ENCODE assay signal across 9 cellular contexts in the genomic region with DNA sequence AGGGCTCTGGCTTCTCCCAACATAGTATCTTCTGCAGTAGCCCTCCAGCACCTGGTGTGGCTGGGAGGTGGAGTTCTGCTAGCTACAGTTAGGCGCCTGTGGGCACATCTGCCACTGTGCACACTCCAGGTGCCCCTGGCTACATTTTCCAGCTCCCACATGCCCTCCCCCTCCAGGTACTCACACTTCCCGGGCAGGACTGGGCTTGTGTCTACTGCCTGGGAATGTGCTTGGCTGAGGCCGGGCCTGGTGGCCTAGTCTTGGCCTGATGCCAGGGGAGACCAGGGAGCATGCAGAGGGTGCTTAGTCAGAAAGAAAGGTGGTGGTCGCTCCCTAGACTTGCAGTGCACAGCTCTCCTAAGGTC. TPM values are rescaled to one million over a fixed set of nuclear protein-coding genes. Genes with fewer than 3 reads are reported as not detected.
DNase-seq lines count a peak whose midpoint lies in the region; ATAC-seq, FAIRE-seq and TF ChIP-seq lines count a peak whose summit lies in the region.
"Had no signal": no experiment of that assay in that cellular context is flagged by ENCODE, and none has a peak within 500 bp of the region (broad histone marks: within the 10 kb centered on the region; RNA-seq: fewer than 3 reads in every experiment).

No MANE protein-coding gene starts in this region.

- TF ChIP-seq POLR2A in H1 (IDR thresholded peaks at IDR 0.05; ENCODE audit: control extremely low read depth in 1 of 2, low read depth in 2 of 2, low read length in 2 of 2) = no peak

- 31 to 41% methylated on average over 4 of the region's 4 CpGs for WGBS in GM23248 (ENCODE audit: low coverage in 1 of 2, low lambda C conversion rate in 2 of 2, missing lambda C conversion rate in 2 of 2), 2 experiments
- 96% methylated on average over 4 of the region's 4 CpGs; no CpG with 5 or more reads in 1 of the 2 experiments for WGBS in H1 (ENCODE audit: extremely low coverage in 1 of 2, insufficient coverage in 1 of 2, insufficient read length in 1 of 2, insufficient replicate concordance in 2 of 2, low coverage in 1 of 2, low lambda C conversion rate in 2 of 2, missing lambda C conversion rate in 1 of 2), 2 experiments

- no peak overlapping the region for H3K56ac ChIP-seq in H1 (replicated peaks; ENCODE audit: insufficient read length, low read depth, low read length)

- peaks cover 17% of the 10 kb centered on the region for H3K79me1 ChIP-seq in H1 (ENCODE audit: low read depth, low read length)

- no peak for TF ChIP-seq EP300 in H1 (IDR thresholded peaks at IDR 0.05; ENCODE audit: borderline replicate concordance in 1 of 2, low read depth in 2 of 2, low read length in 2 of 2)

- no peak overlapping the region for H2BK20ac ChIP-seq in H1 (ENCODE audit: low read length)

- POLR2A ChIA-PET in H1 (lab: Charles Lee; ENCODE audit: partially characterized antibody) = interaction anchor here (0.6 to 28.7 kb wide), 5 partner anchors 11 to 415 kb away, joined by 3 to 574 read pairs (median 13); a partner anchor contains a TSS

- peaks cover 39% of the 10 kb centered on the region for H3F3A ChIP-seq in GM23248 (ENCODE audit: insufficient read depth)

- H4K5ac ChIP-seq in H1 (ENCODE audit: insufficient read length, low read depth, low read length) = no peak overlapping the region

- H2BK5ac ChIP-seq in H1 (ENCODE audit: low read depth, low read length) = 0 out of 2 replicates have a peak overlapping the region, but pooled peaks have one; percentile 3

- in situ Hi-C loops in GM23248 (cut with MboI) = no loop called here

- H3K4me3 ChIP-seq in GM23248 = peak overlapping the region; percentile 78
- no peak overlapping the region for H3K4me3 ChIP-seq in H1 (ENCODE audit: extremely low read depth in 1 of 4, insufficient read depth in 2 of 4, low read depth in 3 of 4, low read length in 4 of 4)
- H3K4me3 ChIP-seq in retinal pigment epithelial cell (ENCODE audit: low read length) = peak overlapping the region; percentile 80

- no peak overlapping the region for H2BK15ac ChIP-seq in H1 (ENCODE audit: low read length)

- H3K4me2 ChIP-seq in GM23248 (ENCODE audit: unreplicated experiment) (peak overlapping the region; percentile 97), H1 (ENCODE audit: insufficient read depth in 1 of 2, low read depth in 2 of 2, low read length in 2 of 2) (peak overlapping the region; percentile 14 to 97; a peak in 2 of 4 replicates)

- no peak for TF ChIP-seq RAD21 in H1 (IDR thresholded peaks at IDR 0.05 in 1 of 2, conservative IDR thresholded peaks at IDR 0.05 in 1 of 2; ENCODE audit: low read depth in 2 of 2, low read length in 2 of 2)

- H4K8ac ChIP-seq in H1 (ENCODE audit: extremely low read depth, insufficient read depth, low read length) = no peak overlapping the region

- H2AK5ac ChIP-seq in H1 (ENCODE audit: low read depth, low read length) = 0 out of 2 replicates have a peak overlapping the region, but pooled peaks have one; percentile 24

- no peaks in the 10 kb centered on the region for H3K9me3 ChIP-seq in GM23248 (ENCODE audit: low read depth)
- H3K9me3 ChIP-seq in H1 (ENCODE audit: insufficient read depth in 2 of 2, low read depth in 1 of 2, low read length in 1 of 2) = no peaks in the 10 kb centered on the region

- H3K36me3 ChIP-seq in GM23248 (ENCODE audit: low read depth) (peaks cover 26% of the 10 kb centered on the region; the same call in 1 of the 2 replicates), H1 (ENCODE audit: control insufficient read depth in 2 of 4, insufficient read depth in 4 of 4, low read length in 3 of 4) (peaks cover 10 to 27% (median 18%) of the 10 kb centered on the region in 4 experiments)

- H3K4ac ChIP-seq in H1 (replicated peaks; ENCODE audit: insufficient read length, low read depth, low read length) = no peak overlapping the region

- TF ChIP-seq CTCF in H1 (IDR thresholded peaks at IDR 0.05; ENCODE audit: control extremely low read depth in 1 of 3, insufficient read depth in 1 of 3, low read depth in 1 of 3, low read length in 3 of 3) (no peak), retinal pigment epithelial cell (conservative IDR thresholded peaks at IDR 0.05; ENCODE audit: low read depth, low read length) (no peak)

- FAIRE-seq in H1 (lab: Jason Lieb, UNC) = no peak

- no peak overlapping the region; the same call in 1 of the 2 replicates for H2BK12ac ChIP-seq in H1 (ENCODE audit: low read depth, low read length)

- H3K79me2 ChIP-seq in GM23248 (ENCODE audit: insufficient read depth) (peaks cover 79% of the 10 kb centered on the region), H1 (ENCODE audit: control insufficient read depth in 1 of 2, insufficient read depth in 2 of 2, low read length in 2 of 2) (peaks cover 7 to 27% of the 10 kb centered on the region in 2 experiments; a peak in 2 of 4 replicates)

- no peak overlapping the region for H3K23ac ChIP-seq in H1 (ENCODE audit: insufficient read length)

- H3K9ac ChIP-seq in GM23248 (peak overlapping the region; percentile 86), H1 (replicated peaks in 1 of 4; ENCODE audit: extremely low read depth in 1 of 4, low read depth in 3 of 4, low read length in 3 of 4) (no peak overlapping the region)

- no peak overlapping the region for H4K91ac ChIP-seq in H1 (replicated peaks; ENCODE audit: insufficient read length, low read length)

- H2AFZ ChIP-seq in GM23248 (no peak overlapping the region), H1 (ENCODE audit: low read length) (no peak overlapping the region)

- H3K18ac ChIP-seq in H1 (ENCODE audit: extremely low read depth, low read length) = no peak overlapping the region

- ATAC-seq in sciatic nerve (no peak), GM19397 (IDR thresholded peaks at IDR 0.05; ENCODE audit: unreplicated experiment) (no peak)

- H4K20me1 ChIP-seq in GM23248 (ENCODE audit: insufficient read depth) (no peaks in the 10 kb centered on the region), H1 (replicated peaks in 1 of 2; ENCODE audit: control insufficient read depth in 1 of 2, insufficient read depth in 2 of 2, low read length in 2 of 2) (peaks cover 0 to 5% of the 10 kb centered on the region in 2 experiments)

- no peaks in the 10 kb centered on the region for H3K9me2 ChIP-seq in GM23248 (ENCODE audit: insufficient read depth)

- intact Hi-C loops in sciatic nerve (cut with DNase I) = no loop called here

- peaks cover 58% of the 10 kb centered on the region for H3K4me1 ChIP-seq in GM23248 (ENCODE audit: insufficient read depth)
- peaks cover 2 to 26% (median 22%) of the 10 kb centered on the region in 4 experiments for H3K4me1 ChIP-seq in H1 (replicated peaks in 1 of 4; ENCODE audit: control insufficient read depth in 3 of 4, insufficient read depth in 4 of 4, low read length in 3 of 4)

- H3K23me2 ChIP-seq in H1 (ENCODE audit: low read depth, low read length) = peaks cover 7% of the 10 kb centered on the region

- H3K27me3 ChIP-seq in GM23248 (replicated peaks; ENCODE audit: insufficient read depth) (no peaks in the 10 kb centered on the region), H1 (replicated peaks in 1 of 4; ENCODE audit: control insufficient read depth in 3 of 4, extremely low read depth in 1 of 4, insufficient read depth in 3 of 4, low read length in 3 of 4) (no peaks in the 10 kb centered on the region)

- H2BK120ac ChIP-seq in H1 (replicated peaks; ENCODE audit: low read depth, low read length) = no peak overlapping the region

- DNase-seq in GM23248 = peak; percentile 61
- peak; percentile 73 for DNase-seq in NCI-H446 treated with DMSO at 0.1 percent for 48 hours (lab: John Stamatoyannopoulos, UW)
- no peak for DNase-seq in H1 (ENCODE audit: low read depth in 1 of 2, low spot score in 2 of 2)
- DNase-seq in retinal pigment epithelial cell (ENCODE audit: low read depth) = no peak
- DNase-seq in sciatic nerve (ENCODE audit: low spot score) = no peak
- no peak for DNase-seq in HCEC 1CT
- DNase-seq in foreskin melanocyte = no peak

- no peak overlapping the region for H3K14ac ChIP-seq in H1 (ENCODE audit: insufficient read length)

- H3K27ac ChIP-seq in GM23248 (peak overlapping the region; percentile 99), H1 (ENCODE audit: low read depth, low read length) (no peak overlapping the region)

- CTCF ChIA-PET in H1 (lab: Charles Lee; ENCODE audit: partially characterized antibody) = interaction anchor here (0.9 to 10.4 kb wide), 6 partner anchors 11 to 53 kb away, joined by 3 to 155 read pairs (median 8); a partner anchor contains a TSS

RNA-seq across cellular contexts. Expression of a gene that starts 15.9 kb away (rescaled TPM):
- 102 and 109 TPM in 2 replicates for total RNA-seq in GM23248 (2014; rRNA removed; shearing (Covaris generic))
- 91.7 and 91.8 TPM in 2 replicates for polyA plus RNA-seq in GM23248 (2016; fragmentation: Nextera tagmentation; extraction: Ambion mirVana)
- 74.8 and 74.9 TPM in 2 replicates for total RNA-seq in H1 (2021; fragmentation: NEBNext Ultra II Directional; extraction: Animal tissue kit (Norgen Biotek cat#: 25700))
- polyA plus RNA-seq in H1 (2011; rRNA removed) = 53.9 and 70.6 TPM in 2 replicates
- polyA plus RNA-seq in H1 (2011; cell fraction: cytosol; rRNA removed) = 66.4 TPM
- 211 TPM for polyA plus RNA-seq in H1 (2011; cell fraction: nucleus; rRNA removed)
- polyA plus RNA-seq in H1 (2012, experiment 1 of 2) = 47.2 to 67.0 TPM (median 64.5 TPM) in 4 replicates
- 57.7 TPM for polyA plus RNA-seq in H1 (2012, experiment 2 of 2)
- 44.2 TPM for polyA plus RNA-seq in H1 (2013, experiment 1 of 2)
- polyA plus RNA-seq in H1 (2013, experiment 2 of 2) = 40.0 TPM
- polyA minus RNA-seq in H1 (2011; rRNA and poly(A)+ RNA removed) = 57.0 and 74.3 TPM in 2 replicates
- 57.3 TPM for polyA minus RNA-seq in H1 (2011; cell fraction: cytosol; rRNA and poly(A)+ RNA removed)
- polyA minus RNA-seq in H1 (2011; cell fraction: nucleus; rRNA and poly(A)+ RNA removed) = 100 TPM
- total RNA-seq in sciatic nerve = 419 TPM

RNA-seq across cellular contexts. Expression of a gene that starts 51.1 kb away (rescaled TPM):
- total RNA-seq in GM23248 (2014; rRNA removed; shearing (Covaris generic)) = 187 and 191 TPM in 2 replicates
- polyA plus RNA-seq in GM23248 (2016; fragmentation: Nextera tagmentation; extraction: Ambion mirVana) (188 and 190 TPM in 2 replicates), H1 (2011; rRNA removed) (82.1 and 146 TPM in 2 replicates)
- total RNA-seq in H1 (2021; fragmentation: NEBNext Ultra II Directional; extraction: Animal tissue kit (Norgen Biotek cat#: 25700)) = 132 and 137 TPM in 2 replicates
- polyA plus RNA-seq in H1 (2011; cell fraction: cytosol; rRNA removed) = 116 TPM
- polyA plus RNA-seq in H1 (2011; cell fraction: nucleus; rRNA removed) = 39.9 TPM
- 85.3 to 107 TPM (median 98.7 TPM) in 4 replicates for polyA plus RNA-seq in H1 (2012, experiment 1 of 2)
- polyA plus RNA-seq in H1 (2012, experiment 2 of 2) = 13.3 TPM
- polyA plus RNA-seq in H1 (2013, experiment 1 of 2) = 103 TPM
- polyA plus RNA-seq in H1 (2013, experiment 2 of 2) = 99.4 TPM
- 135 and 136 TPM in 2 replicates for polyA minus RNA-seq in H1 (2011; rRNA and poly(A)+ RNA removed)
- 75.7 TPM for polyA minus RNA-seq in H1 (2011; cell fraction: cytosol; rRNA and poly(A)+ RNA removed)
- 32.1 TPM for polyA minus RNA-seq in H1 (2011; cell fraction: nucleus; rRNA and poly(A)+ RNA removed)
- 135 TPM for total RNA-seq in sciatic nerve

RNA-seq across cellular contexts. Expression of a gene that starts 56.2 kb away (rescaled TPM):
- not detected in 2 replicates for total RNA-seq in GM23248 (2014; rRNA removed; shearing (Covaris generic))
- polyA plus RNA-seq in GM23248 (2016; fragmentation: Nextera tagmentation; extraction: Ambion mirVana) = 0.06 and 0.09 TPM in 2 replicates
- total RNA-seq in H1 (2021; fragmentation: NEBNext Ultra II Directional; extraction: Animal tissue kit (Norgen Biotek cat#: 25700)) = not detected in 2 replicates
- 0.03 TPM in 1 of 2 replicates, not detected in the other for polyA plus RNA-seq in H1 (2011; rRNA removed)
- not detected for polyA plus RNA-seq in H1 (2011; cell fraction: cytosol; rRNA removed)
- 0.20 TPM for polyA plus RNA-seq in H1 (2011; cell fraction: nucleus; rRNA removed)
- 0.16 to 0.46 TPM (median 0.27 TPM) in 4 replicates for polyA plus RNA-seq in H1 (2012, experiment 1 of 2)
- polyA plus RNA-seq in H1 (2012, experiment 2 of 2) = 0.45 TPM
- not detected for polyA plus RNA-seq in H1 (2013, experiment 1 of 2)
- polyA plus RNA-seq in H1 (2013, experiment 2 of 2) = not detected
- not detected in 2 replicates for polyA minus RNA-seq in H1 (2011; rRNA and poly(A)+ RNA removed)
- polyA minus RNA-seq in H1 (2011; cell fraction: cytosol; rRNA and poly(A)+ RNA removed) = not detected
- polyA minus RNA-seq in H1 (2011; cell fraction: nucleus; rRNA and poly(A)+ RNA removed) = not detected
- not detected for total RNA-seq in sciatic nerve
- total RNA-seq: activated T-helper 2 cell treated with anti-CD3 and anti-CD28 coated beads, Interferon-gamma antibody, Interleukin-2, Interleukin-4, amounts not matched to agents 10 μg/mL and 5 μg/mL and 100 μg/mL, durations not matched to agents 14 hours and 24 hours and 36 hours had no signal

RNA-seq across cellular contexts. Expression of a gene that starts 57.5 kb away (rescaled TPM):
- total RNA-seq in GM23248 (2014; rRNA removed; shearing (Covaris generic)) = 38.1 and 49.5 TPM in 2 replicates
- 21.7 and 25.9 TPM in 2 replicates for polyA plus RNA-seq in GM23248 (2016; fragmentation: Nextera tagmentation; extraction: Ambion mirVana)
- 11.2 and 11.5 TPM in 2 replicates for total RNA-seq in H1 (2021; fragmentation: NEBNext Ultra II Directional; extraction: Animal tissue kit (Norgen Biotek cat#: 25700))
- 10.3 and 12.3 TPM in 2 replicates for polyA plus RNA-seq in H1 (2011; rRNA removed)
- polyA plus RNA-seq in H1 (2011; cell fraction: cytosol; rRNA removed) = 14.9 TPM
- 8.9 TPM for polyA plus RNA-seq in H1 (2011; cell fraction: nucleus; rRNA removed)
- polyA plus RNA-seq in H1 (2012, experiment 1 of 2) = 6.6 to 9.9 TPM (median 8.1 TPM) in 4 replicates
- polyA plus RNA-seq in H1 (2012, experiment 2 of 2) = 5.2 TPM
- 8.8 TPM for polyA plus RNA-seq in H1 (2013, experiment 1 of 2)
- polyA plus RNA-seq in H1 (2013, experiment 2 of 2) = 9.4 TPM
- 14.8 and 15.0 TPM in 2 replicates for polyA minus RNA-seq in H1 (2011; rRNA and poly(A)+ RNA removed)
- 5.4 TPM for polyA minus RNA-seq in H1 (2011; cell fraction: cytosol; rRNA and poly(A)+ RNA removed)
- polyA minus RNA-seq in H1 (2011; cell fraction: nucleus; rRNA and poly(A)+ RNA removed) = 7.8 TPM
- total RNA-seq in sciatic nerve = 22.2 TPM

Comparison
In these comparisons a context has a peak if more than half of its experiments do, and no peak if none do; other contexts are left out.
1. DNase-seq: peak in GM23248 (single experiment) and NCI-H446 treated with DMSO at 0.1 percent for 48 hours (single experiment); none in H1 (0 of 2), retinal pigment epithelial cell (single experiment), sciatic nerve (single experiment), HCEC 1CT (single experiment) and foreskin melanocyte (single experiment).
2. H3K4me3 ChIP-seq: peak in GM23248 (single experiment) and retinal pigment epithelial cell (single experiment); none in H1 (0 of 4).